ENCODE assay signal across 37 cellular contexts in the genomic region with DNA sequence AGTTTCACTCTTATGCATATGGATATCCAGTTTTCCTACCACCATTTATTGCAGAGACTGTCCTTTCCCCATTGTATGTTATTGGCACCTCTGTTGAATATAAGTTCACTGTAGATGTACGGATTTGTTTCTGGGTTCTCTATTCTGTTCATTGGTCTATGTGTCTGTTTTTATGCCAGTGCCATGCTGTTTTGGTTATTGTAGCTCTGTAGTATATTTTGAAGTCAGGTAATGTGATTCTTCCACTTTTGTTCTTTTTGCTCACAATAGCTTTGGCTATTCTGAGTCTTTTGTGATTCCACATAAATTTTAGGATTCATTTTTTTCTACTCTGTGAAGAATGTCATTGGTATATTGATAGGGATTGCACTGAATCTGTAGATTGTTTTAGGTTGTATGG.
"Had no signal": no experiment of that assay in that cellular context is flagged by ENCODE, and none has a peak within 500 bp of the region (broad histone marks: within the 10 kb centered on the region; RNA-seq: fewer than 3 reads in every experiment).

No MANE protein-coding gene starts in this region.

- H3K4me1 Mint-ChIP-seq: activated CD4-positive, alpha-beta T cell treated with anti-CD3 and anti-CD28 coated beads for 36 hours; activated CD4-positive, alpha-beta T cell treated with anti-CD3 and anti-CD28 coated beads, Interleukin-2, amount 10 ng/mL, durations not matched to agents 24 days and 14 days; activated CD8-positive, alpha-beta memory T cell treated with anti-CD3 and anti-CD28 coated beads, Interleukin-2, amount 10 ng/mL, durations not matched to agents 7 days and 5 days; activated naive CD4-positive, alpha-beta T cell treated with anti-CD3 and anti-CD28 coated beads, Interleukin-2, amount 50 U/mL, for 24 hours; activated naive CD8-positive, alpha-beta T cell treated with anti-CD3 and anti-CD28 coated beads for 36 hours; activated naive CD8-positive, alpha-beta T cell treated with anti-CD3 and anti-CD28 coated beads, Interleukin-2, amount 50 U/mL, for 24 hours; T-helper 17 cell had no signal

- H3K4me1 ChIP-seq: adrenal gland, body of pancreas, esophagus muscularis mucosa, foreskin keratinocyte, gastrocnemius medialis had no signal

- H3K36me3 ChIP-seq: adrenal gland, esophagus muscularis mucosa, gastrocnemius medialis, WERI-Rb-1 had no signal

- H3K27ac ChIP-seq: adrenal gland, body of pancreas, esophagus muscularis mucosa, foreskin keratinocyte, gastrocnemius medialis, WERI-Rb-1 had no signal

- H3K4me3 ChIP-seq: adrenal gland, body of pancreas, esophagus muscularis mucosa, gastrocnemius medialis had no signal

- H3K27me3 Mint-ChIP-seq: activated CD4-positive, alpha-beta memory T cell treated with anti-CD3 and anti-CD28 coated beads for 36 hours; activated CD4-positive, alpha-beta T cell treated with anti-CD3 and anti-CD28 coated beads for 36 hours; activated CD4-positive, alpha-beta T cell treated with anti-CD3 and anti-CD28 coated beads, Interleukin-2, amount 10 ng/mL, durations not matched to agents 24 days and 14 days; activated CD8-positive, alpha-beta memory T cell treated with anti-CD3 and anti-CD28 coated beads, Interleukin-2, amount 10 ng/mL, durations not matched to agents 7 days and 5 days; activated naive CD4-positive, alpha-beta T cell treated with anti-CD3 and anti-CD28 coated beads, Interleukin-2, amount 50 U/mL, for 24 hours; activated naive CD8-positive, alpha-beta T cell treated with anti-CD3 and anti-CD28 coated beads for 36 hours; activated naive CD8-positive, alpha-beta T cell treated with anti-CD3 and anti-CD28 coated beads, Interleukin-2, amount 50 U/mL, for 24 hours; effector memory CD8-positive, alpha-beta T cell; T-helper 17 cell had no signal

- DNase-seq: activated CD4-positive, alpha-beta memory T cell treated with anti-CD3 and anti-CD28 coated beads for 36 hours; activated CD4-positive, alpha-beta T cell treated with anti-CD3 and anti-CD28 coated beads for 36 hours; activated CD4-positive, alpha-beta T cell treated with anti-CD3 and anti-CD28 coated beads, Interleukin-2, amount 10 ng/mL, durations not matched to agents 24 days and 14 days; activated CD4-positive, CD25-positive, alpha-beta regulatory T cell; activated CD4-positive, CD25-positive, alpha-beta regulatory T cell treated with anti-CD3 and anti-CD28 coated beads, Interleukin-2, amount 50 U/mL, for 72 hours; activated CD8-positive, alpha-beta memory T cell treated with anti-CD3 and anti-CD28 coated beads, Interleukin-2, amount 10 ng/mL, durations not matched to agents 7 days and 5 days; activated CD8-positive, alpha-beta memory T cell treated with anti-CD3 and anti-CD28 coated beads, Interleukin-2, amount 50 U/mL, for 4 hours; activated CD8-positive, alpha-beta T cell treated with anti-CD3 and anti-CD28 coated beads, Interleukin-2, amount 10 ng/mL, durations not matched to agents 7 days and 5 days; activated effector memory CD4-positive, alpha-beta T cell treated with anti-CD3 and anti-CD28 coated beads, Interleukin-2, amount 50 U/mL, for 16 hours; activated naive CD4-positive, alpha-beta T cell treated with anti-CD3 and anti-CD28 coated beads for 36 hours; activated naive CD8-positive, alpha-beta T cell treated with anti-CD3 and anti-CD28 coated beads for 36 hours; activated naive CD8-positive, alpha-beta T cell treated with anti-CD3 and anti-CD28 coated beads, Interleukin-2, amount 50 U/mL, for 24 hours; activated T-cell treated with anti-CD3 and anti-CD28 coated beads, Interleukin-2, amount 50 U/mL, for 1 hour; activated T-cell treated with anti-CD3 and anti-CD28 coated beads, Interleukin-2, amount 50 U/mL, for 48 hours; adrenal gland; amygdala; aorta; body of pancreas; caudate nucleus; cortex of kidney; dermis blood vessel endothelial cell; effector CD4-positive, alpha-beta T cell; effector memory CD8-positive, alpha-beta T cell; erythroblast; foreskin keratinocyte; gastrocnemius medialis; glutamatergic neuron; T-helper 1 cell; T-helper 17 cell; T1000; WERI-Rb-1 had no signal

- H3K4me3 Mint-ChIP-seq: activated CD4-positive, alpha-beta memory T cell treated with anti-CD3 and anti-CD28 coated beads for 36 hours; activated CD4-positive, alpha-beta T cell treated with anti-CD3 and anti-CD28 coated beads for 36 hours; activated CD4-positive, alpha-beta T cell treated with anti-CD3 and anti-CD28 coated beads, Interleukin-2, amount 10 ng/mL, durations not matched to agents 24 days and 14 days; activated CD8-positive, alpha-beta memory T cell treated with anti-CD3 and anti-CD28 coated beads, Interleukin-2, amount 10 ng/mL, durations not matched to agents 7 days and 5 days; activated CD8-positive, alpha-beta T cell treated with anti-CD3 and anti-CD28 coated beads, Interleukin-2, amount 10 ng/mL, durations not matched to agents 7 days and 5 days; activated naive CD4-positive, alpha-beta T cell treated with anti-CD3 and anti-CD28 coated beads for 36 hours; activated naive CD4-positive, alpha-beta T cell treated with anti-CD3 and anti-CD28 coated beads, Interleukin-2, amount 50 U/mL, for 24 hours; activated naive CD8-positive, alpha-beta T cell treated with anti-CD3 and anti-CD28 coated beads for 36 hours; activated naive CD8-positive, alpha-beta T cell treated with anti-CD3 and anti-CD28 coated beads, Interleukin-2, amount 50 U/mL, for 24 hours; activated T-helper 1 cell treated with anti-CD3 and anti-CD28 coated beads, Interleukin-12 subunit alpha, Interleukin-12 subunit beta, Interleukin-2, Interleukin-4 antibody, amounts not matched to agents 30 ng/mL and 10 ng/mL and 1 ng/mL, durations not matched to agents 14 hours and 24 hours and 36 hours; effector memory CD8-positive, alpha-beta T cell; T-helper 17 cell; T-helper 2 cell treated with Interferon-gamma antibody and Interleukin-4, amounts not matched to agents 5 μg/mL and 100 μg/mL, for 36 hours had no signal

- H3K36me3 Mint-ChIP-seq: activated CD4-positive, alpha-beta memory T cell treated with anti-CD3 and anti-CD28 coated beads for 36 hours had no signal

- ATAC-seq: activated CD4-positive, alpha-beta T cell treated with anti-CD3 and anti-CD28 coated beads for 36 hours; activated CD8-positive, alpha-beta memory T cell treated with anti-CD3 and anti-CD28 coated beads, Interleukin-2, amount 10 ng/mL, durations not matched to agents 7 days and 5 days; activated CD8-positive, alpha-beta T cell treated with anti-CD3 and anti-CD28 coated beads, Interleukin-2, amount 10 ng/mL, durations not matched to agents 7 days and 5 days; activated naive CD8-positive, alpha-beta T cell treated with anti-CD3 and anti-CD28 coated beads, Interleukin-2, amount 50 U/mL, for 24 hours; body of pancreas; effector memory CD8-positive, alpha-beta T cell; foreskin keratinocyte; gastrocnemius medialis; T-helper 17 cell had no signal

- H3K9me3 Mint-ChIP-seq: effector memory CD8-positive, alpha-beta T cell had no signal

- H3K27me3 ChIP-seq: adrenal gland, body of pancreas, esophagus muscularis mucosa, foreskin keratinocyte, gastrocnemius medialis had no signal

- H3K9me3 ChIP-seq: adrenal gland, body of pancreas, gastrocnemius medialis had no signal

- H3K27ac Mint-ChIP-seq: activated CD4-positive, alpha-beta memory T cell treated with anti-CD3 and anti-CD28 coated beads for 36 hours; activated CD4-positive, alpha-beta T cell treated with anti-CD3 and anti-CD28 coated beads for 36 hours; activated CD4-positive, alpha-beta T cell treated with anti-CD3 and anti-CD28 coated beads, Interleukin-2, amount 10 ng/mL, durations not matched to agents 24 days and 14 days; activated CD8-positive, alpha-beta memory T cell treated with anti-CD3 and anti-CD28 coated beads, Interleukin-2, amount 10 ng/mL, durations not matched to agents 7 days and 5 days; activated CD8-positive, alpha-beta T cell treated with anti-CD3 and anti-CD28 coated beads, Interleukin-2, amount 10 ng/mL, durations not matched to agents 7 days and 5 days; activated naive CD4-positive, alpha-beta T cell treated with anti-CD3 and anti-CD28 coated beads for 36 hours; activated naive CD4-positive, alpha-beta T cell treated with anti-CD3 and anti-CD28 coated beads, Interleukin-2, amount 50 U/mL, for 24 hours; activated naive CD8-positive, alpha-beta T cell treated with anti-CD3 and anti-CD28 coated beads for 36 hours; activated naive CD8-positive, alpha-beta T cell treated with anti-CD3 and anti-CD28 coated beads, Interleukin-2, amount 50 U/mL, for 24 hours; activated T-helper 1 cell treated with anti-CD3 and anti-CD28 coated beads, Interleukin-12 subunit alpha, Interleukin-12 subunit beta, Interleukin-2, Interleukin-4 antibody, amounts not matched to agents 30 ng/mL and 10 ng/mL and 1 ng/mL, durations not matched to agents 14 hours and 24 hours and 36 hours; activated T-helper 2 cell treated with anti-CD3 and anti-CD28 coated beads, Interferon-gamma antibody, Interleukin-2, Interleukin-4, amounts not matched to agents 10 μg/mL and 5 μg/mL and 100 μg/mL, durations not matched to agents 14 hours and 24 hours and 36 hours; effector memory CD8-positive, alpha-beta T cell; T-helper 17 cell; T-helper 2 cell treated with Interferon-gamma antibody and Interleukin-4, amounts not matched to agents 5 μg/mL and 100 μg/mL, for 36 hours had no signal

- FAIRE-seq: colon had no signal
